In genomic region chr11:10803676-10804075, GRCh38 we compare ENCODE assay signal across 1 cellular context.
TF ChIP-seq lines count a peak whose summit lies in the region.

No MANE protein-coding gene starts in this region.

TF ChIP-seq in endothelial cell of umbilical vein, 7 proteins besides CTCF, POLR2A, EP300 and RAD21:
- TF ChIP-seq MYC (IDR thresholded peaks at IDR 0.05; ENCODE audit: low read depth, low read length) (no peak), FOS (IDR thresholded peaks at IDR 0.05; ENCODE audit: borderline replicate concordance, insufficient read depth, low read length) (peak; percentile 5)
